ENCODE assay signal across 1 cellular context in the genomic region with DNA sequence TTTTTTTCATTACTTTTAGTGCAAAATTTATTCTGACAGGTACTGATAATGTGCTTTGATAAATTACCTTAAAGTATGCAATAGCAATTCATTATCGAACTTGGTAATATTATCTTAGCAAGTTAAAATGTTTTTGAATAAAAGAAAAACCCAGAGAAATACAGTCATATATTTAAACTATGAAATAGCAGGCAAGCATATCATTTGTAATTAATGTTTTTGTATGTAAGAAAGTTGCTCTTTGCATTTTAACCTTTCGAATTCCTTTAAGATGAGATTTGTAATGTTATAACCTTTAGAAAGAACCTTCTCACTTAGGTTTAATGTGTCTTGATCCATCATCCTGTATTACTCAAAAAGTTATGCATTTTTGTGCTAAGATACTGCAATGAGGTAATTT.
TF ChIP-seq lines count a peak whose summit lies in the region.

No MANE protein-coding gene starts in this region.

TF ChIP-seq in SK-N-SH, 30 proteins besides CTCF, POLR2A, EP300 and RAD21 (continued from another document):
- TF ChIP-seq, protein P1, sequence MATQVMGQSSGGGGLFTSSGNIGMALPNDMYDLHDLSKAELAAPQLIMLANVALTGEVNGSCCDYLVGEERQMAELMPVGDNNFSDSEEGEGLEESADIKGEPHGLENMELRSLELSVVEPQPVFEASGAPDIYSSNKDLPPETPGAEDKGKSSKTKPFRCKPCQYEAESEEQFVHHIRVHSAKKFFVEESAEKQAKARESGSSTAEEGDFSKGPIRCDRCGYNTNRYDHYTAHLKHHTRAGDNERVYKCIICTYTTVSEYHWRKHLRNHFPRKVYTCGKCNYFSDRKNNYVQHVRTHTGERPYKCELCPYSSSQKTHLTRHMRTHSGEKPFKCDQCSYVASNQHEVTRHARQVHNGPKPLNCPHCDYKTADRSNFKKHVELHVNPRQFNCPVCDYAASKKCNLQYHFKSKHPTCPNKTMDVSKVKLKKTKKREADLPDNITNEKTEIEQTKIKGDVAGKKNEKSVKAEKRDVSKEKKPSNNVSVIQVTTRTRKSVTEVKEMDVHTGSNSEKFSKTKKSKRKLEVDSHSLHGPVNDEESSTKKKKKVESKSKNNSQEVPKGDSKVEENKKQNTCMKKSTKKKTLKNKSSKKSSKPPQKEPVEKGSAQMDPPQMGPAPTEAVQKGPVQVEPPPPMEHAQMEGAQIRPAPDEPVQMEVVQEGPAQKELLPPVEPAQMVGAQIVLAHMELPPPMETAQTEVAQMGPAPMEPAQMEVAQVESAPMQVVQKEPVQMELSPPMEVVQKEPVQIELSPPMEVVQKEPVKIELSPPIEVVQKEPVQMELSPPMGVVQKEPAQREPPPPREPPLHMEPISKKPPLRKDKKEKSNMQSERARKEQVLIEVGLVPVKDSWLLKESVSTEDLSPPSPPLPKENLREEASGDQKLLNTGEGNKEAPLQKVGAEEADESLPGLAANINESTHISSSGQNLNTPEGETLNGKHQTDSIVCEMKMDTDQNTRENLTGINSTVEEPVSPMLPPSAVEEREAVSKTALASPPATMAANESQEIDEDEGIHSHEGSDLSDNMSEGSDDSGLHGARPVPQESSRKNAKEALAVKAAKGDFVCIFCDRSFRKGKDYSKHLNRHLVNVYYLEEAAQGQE (IDR thresholded peaks at IDR 0.05; ENCODE audit: low read depth, low read length) = no peak
- TF ChIP-seq, protein P2, sequence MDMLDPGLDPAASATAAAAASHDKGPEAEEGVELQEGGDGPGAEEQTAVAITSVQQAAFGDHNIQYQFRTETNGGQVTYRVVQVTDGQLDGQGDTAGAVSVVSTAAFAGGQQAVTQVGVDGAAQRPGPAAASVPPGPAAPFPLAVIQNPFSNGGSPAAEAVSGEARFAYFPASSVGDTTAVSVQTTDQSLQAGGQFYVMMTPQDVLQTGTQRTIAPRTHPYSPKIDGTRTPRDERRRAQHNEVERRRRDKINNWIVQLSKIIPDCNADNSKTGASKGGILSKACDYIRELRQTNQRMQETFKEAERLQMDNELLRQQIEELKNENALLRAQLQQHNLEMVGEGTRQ (IDR thresholded peaks at IDR 0.05; ENCODE audit: borderline replicate concordance, low read depth, low read length) = no peak
- TF ChIP-seq JUND (IDR thresholded peaks at IDR 0.05) (no peak), FOXM1 (IDR thresholded peaks at IDR 0.05; ENCODE audit: low read depth) (no peak), SMC3 (IDR thresholded peaks at IDR 0.05; ENCODE audit: low read depth, low read length) (no peak), TCF12 (IDR thresholded peaks at IDR 0.05) (no peak)
- TF ChIP-seq, protein P3, sequence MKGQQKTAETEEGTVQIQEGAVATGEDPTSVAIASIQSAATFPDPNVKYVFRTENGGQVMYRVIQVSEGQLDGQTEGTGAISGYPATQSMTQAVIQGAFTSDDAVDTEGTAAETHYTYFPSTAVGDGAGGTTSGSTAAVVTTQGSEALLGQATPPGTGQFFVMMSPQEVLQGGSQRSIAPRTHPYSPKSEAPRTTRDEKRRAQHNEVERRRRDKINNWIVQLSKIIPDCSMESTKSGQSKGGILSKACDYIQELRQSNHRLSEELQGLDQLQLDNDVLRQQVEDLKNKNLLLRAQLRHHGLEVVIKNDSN (IDR thresholded peaks at IDR 0.05; ENCODE audit: borderline replicate concordance, low read depth) = no peak
- TF ChIP-seq, protein P4, sequence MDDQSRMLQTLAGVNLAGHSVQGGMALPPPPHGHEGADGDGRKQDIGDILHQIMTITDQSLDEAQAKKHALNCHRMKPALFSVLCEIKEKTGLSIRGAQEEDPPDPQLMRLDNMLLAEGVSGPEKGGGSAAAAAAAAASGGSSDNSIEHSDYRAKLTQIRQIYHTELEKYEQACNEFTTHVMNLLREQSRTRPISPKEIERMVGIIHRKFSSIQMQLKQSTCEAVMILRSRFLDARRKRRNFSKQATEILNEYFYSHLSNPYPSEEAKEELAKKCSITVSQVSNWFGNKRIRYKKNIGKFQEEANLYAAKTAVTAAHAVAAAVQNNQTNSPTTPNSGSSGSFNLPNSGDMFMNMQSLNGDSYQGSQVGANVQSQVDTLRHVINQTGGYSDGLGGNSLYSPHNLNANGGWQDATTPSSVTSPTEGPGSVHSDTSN (IDR thresholded peaks at IDR 0.05) = no peak
